In genomic region chr18:78522507-78522906, GRCh38 we compare ENCODE assay signal across 21 cellular contexts.
"Had no signal": no experiment of that assay in that cellular context is flagged by ENCODE, and none has a peak within 500 bp of the region (broad histone marks: within the 10 kb centered on the region; RNA-seq: fewer than 3 reads in every experiment).

No MANE protein-coding gene starts in this region.

- ATAC-seq: naive thymus-derived CD8-positive, alpha-beta T cell; psoas muscle; right cardiac atrium; right lobe of liver; stimulated activated effector memory CD8-positive, alpha-beta T cell treated with anti-CD3 and anti-CD28 coated beads, Interleukin-12 subunit alpha, Interleukin-12 subunit beta, amount 100 ng/mL, for 72 hours; stimulated activated naive B cell treated with anti-CD40 and anti-IgM and Interleukin-4, amounts not matched to agents 10 μg/mL and 1 μg/mL and 100 μg/mL, for 72 hours had no signal

- DNase-seq: naive thymus-derived CD8-positive, alpha-beta T cell; nephron progenitor cell; nucleus accumbens; ovary; posterior cingulate gyrus; psoas muscle; right cardiac atrium; sigmoid colon; small intestine; stimulated activated CD4-positive, alpha-beta T cell treated with anti-CD3 and anti-CD28 coated beads, Interleukin-15, amount 100 ng/mL, for 24 hours; stimulated activated CD4-positive, alpha-beta T cell treated with anti-CD3 and anti-CD28 coated beads, Interleukin-2, amount 100 ng/mL, for 24 hours; stimulated activated CD4-positive, alpha-beta T cell treated with anti-CD3 and anti-CD28 coated beads, Interleukin-2, amount 100 ng/mL, for 48 hours; stimulated activated CD4-positive, alpha-beta T cell treated with anti-CD3 and anti-CD28 coated beads, Interleukin-4, amount 100 ng/mL, for 24 hours; stimulated activated naive B cell treated with anti-CD40 and anti-IgM and Interleukin-4, amounts not matched to agents 10 μg/mL and 1 μg/mL and 100 μg/mL, for 72 hours; stimulated activated naive CD4-positive, alpha-beta T cell treated with Interleukin-2 at 50 U/mL for 16 hours; stomach; thyroid gland; trophoblast cell; upper lobe of left lung had no signal
